ENCODE assay signal across 22 cellular contexts in the genomic region with DNA sequence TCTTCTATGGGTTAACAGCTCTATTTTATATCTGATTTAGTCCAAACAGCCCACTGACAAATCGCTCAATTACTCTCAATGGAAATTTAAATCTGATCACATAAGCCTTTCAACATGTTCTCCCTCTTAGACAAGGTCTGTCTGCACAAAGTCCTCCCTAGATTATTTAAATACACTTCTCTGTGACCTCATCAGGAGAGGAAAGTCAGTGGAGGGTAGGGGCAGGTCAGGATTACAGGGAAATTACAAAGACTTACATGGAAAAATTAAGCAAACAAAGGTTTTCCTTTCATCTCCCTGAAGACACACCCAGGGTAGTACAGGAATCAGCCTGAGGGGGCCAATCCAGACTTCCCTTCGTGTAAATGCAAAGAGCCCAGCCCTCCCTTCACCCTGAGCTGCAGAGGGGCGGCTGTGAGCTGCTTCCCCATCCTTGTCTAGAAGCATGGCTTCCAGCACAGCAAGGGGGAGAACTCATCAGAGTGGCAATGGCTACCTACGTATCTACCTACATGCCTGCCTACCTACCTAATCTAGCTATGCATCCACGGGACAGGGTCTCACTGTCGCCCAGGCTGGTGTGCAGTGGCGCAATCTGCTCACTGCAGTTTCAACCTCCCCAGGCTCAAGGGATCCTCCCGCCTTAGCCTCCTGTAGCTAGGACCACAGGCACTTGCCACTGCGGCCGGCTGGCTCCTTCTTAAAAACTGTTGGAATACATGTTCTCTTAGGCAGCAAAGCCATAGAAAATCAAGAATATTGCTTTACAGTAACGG. TPM values are rescaled to one million over a fixed set of nuclear protein-coding genes. Genes with fewer than 3 reads are reported as not detected.
DNase-seq lines count a peak whose midpoint lies in the region; ATAC-seq, FAIRE-seq and TF ChIP-seq lines count a peak whose summit lies in the region.
"Had no signal": no experiment of that assay in that cellular context is flagged by ENCODE, and none has a peak within 500 bp of the region (broad histone marks: within the 10 kb centered on the region; RNA-seq: fewer than 3 reads in every experiment).

No MANE protein-coding gene starts in this region.

- no peak for TF ChIP-seq RAD21 in HepG2 (CRISPR knock-in tag; IDR thresholded peaks at IDR 0.05)

- POLR2A ChIA-PET in HepG2 (lab: Yijun Ruan, JAX): no interaction called here

- no peak for TF ChIP-seq CTCF in HepG2 (CRISPR knock-in tag; IDR thresholded peaks at IDR 0.05)
- no peak for TF ChIP-seq CTCF in right lobe of liver (IDR thresholded peaks at IDR 0.05)
- no peak for TF ChIP-seq CTCF in gastroesophageal sphincter (IDR thresholded peaks at IDR 0.05)
- no peak for TF ChIP-seq CTCF in coronary artery (IDR thresholded peaks at IDR 0.05)

- DNase-seq in HepG2 (ENCODE audit: low spot score) (peak; percentile 6), right lobe of liver (no peak), GM19238 (ENCODE audit: insufficient read length, low spot score) (no peak), coronary artery (ENCODE audit: low spot score) (no peak), hepatic stellate cell (ENCODE audit: low spot score) (no peak)
- DNase-seq: activated CD4-positive, alpha-beta T cell treated with anti-CD3 and anti-CD28 coated beads, Interleukin-2, amount 50 U/mL, for 4 hours; activated T-cell treated with anti-CD3 and anti-CD28 coated beads, Interleukin-2, amount 50 U/mL, for 4 hours; CD4-positive, alpha-beta T cell; H7; heart right ventricle; islet precursor cell; NCI-H1694 treated with DMSO at 0.1 percent for 48 hours; Right ventricle myocardium superior; T-cell had no signal

- H3K27ac ChIP-seq in HepG2 (ENCODE audit: extremely low read length, insufficient read depth, low read length) (no peak overlapping the region), right lobe of liver (no peak overlapping the region), gastroesophageal sphincter (peak overlapping the region in 3 of 4 donors; percentile 71 to 80 (median 74)), coronary artery (no peak overlapping the region)
- H3K27ac ChIP-seq: tibial nerve had no signal

- intact Hi-C loops in HepG2 (cut with micrococcal nuclease; ENCODE audit: unreplicated experiment): no loop called here
- intact Hi-C loops in right lobe of liver (cut with DNase I): no loop called here

- H3K4me1 ChIP-seq in HepG2 (ENCODE audit: insufficient read depth, low read length) (no peaks in the 10 kb centered on the region), right lobe of liver (no peaks in the 10 kb centered on the region), gastroesophageal sphincter (peaks cover 0 to 58% (median 3%) of the 10 kb centered on the region in 3 donors)

- H3K27me3 ChIP-seq in HepG2 (ENCODE audit: control insufficient read depth in 1 of 2, insufficient read depth in 2 of 2, low read length in 2 of 2): no peaks in the 10 kb centered on the region
- no peaks in the 10 kb centered on the region for H3K27me3 ChIP-seq in right lobe of liver
- H3K27me3 ChIP-seq in gastroesophageal sphincter: no peaks in the 10 kb centered on the region
- H3K27me3 ChIP-seq: heart right ventricle, tibial nerve had no signal

- FAIRE-seq in HepG2 (lab: Jason Lieb, UNC): no peak
- FAIRE-seq: GM19239 had no signal

- in situ Hi-C loops in HepG2 (cut with HindIII; ENCODE audit: extremely low pct_ligation_motif_present, low pct_unique_long_range_greater_than_20kb): no loop called here

- CTCF ChIA-PET in HepG2 (lab: Yijun Ruan, JAX; ENCODE audit: low intra/inter-chr PET ratio, low total read pairs): no interaction called here

- no peaks in the 10 kb centered on the region for H3K4me1 Mint-ChIP-seq in activated T-helper 17 cell treated with anti-CD3 and anti-CD28 coated beads, Interleukin-2, amount 50 U/mL, for 72 hours
- H3K4me1 Mint-ChIP-seq: memory B cell, T-cell had no signal

- H3K79me2 ChIP-seq in HepG2 (ENCODE audit: insufficient read depth, low read length): no peaks in the 10 kb centered on the region

- peaks cover 100% of the 10 kb centered on the region for H3K36me3 Mint-ChIP-seq in activated T-helper 17 cell treated with anti-CD3 and anti-CD28 coated beads, Interleukin-2, amount 50 U/mL, for 72 hours (ENCODE audit: low read depth)

- no peak overlapping the region for H2AFZ ChIP-seq in HepG2 (ENCODE audit: low read length)

- H3K9me3 ChIP-seq in HepG2 (ENCODE audit: low read length): no peaks in the 10 kb centered on the region
- no peaks in the 10 kb centered on the region for H3K9me3 ChIP-seq in right lobe of liver
- no peaks in the 10 kb centered on the region for H3K9me3 ChIP-seq in gastroesophageal sphincter
- H3K9me3 ChIP-seq: heart right ventricle, tibial nerve had no signal

- 84% methylated on average over 11 of the region's 11 CpGs for WGBS in HepG2 (ENCODE audit: low lambda C conversion rate)
- WGBS in right lobe of liver (ENCODE audit: insufficient coverage, low coverage, low lambda C conversion rate, missing lambda C conversion rate): 100% methylated on average over 4 of the region's 11 CpGs
- 80 to 84% methylated on average over 3 to 9 of the region's 11 CpGs for WGBS in gastroesophageal sphincter (ENCODE audit: low coverage in 1 of 2), 2 donors

- no peaks in the 10 kb centered on the region for H3K9me3 Mint-ChIP-seq in activated T-helper 17 cell treated with anti-CD3 and anti-CD28 coated beads, Interleukin-2, amount 50 U/mL, for 72 hours
- H3K9me3 Mint-ChIP-seq: activated T-cell treated with anti-CD3 and anti-CD28 coated beads, Interleukin-2, amount 50 U/mL, for 4 hours; CD4-positive, alpha-beta T cell; memory B cell; nephron; T-cell had no signal

- ATAC-seq in HepG2 (peak; percentile 32; the same call in 1 of the 3 replicates), right lobe of liver (no peak), gastroesophageal sphincter (no peak), GM21360 (IDR thresholded peaks at IDR 0.05; ENCODE audit: unreplicated experiment) (no peak)
- peak; percentile 6 for ATAC-seq in activated T-helper 17 cell treated with anti-CD3 and anti-CD28 coated beads, Interleukin-2, amount 50 U/mL, for 72 hours (replicated peaks)
- ATAC-seq: activated T-cell treated with anti-CD3 and anti-CD28 coated beads, Interleukin-2, amount 50 U/mL, for 4 hours had no signal

- TF ChIP-seq EP300 in HepG2 (IDR thresholded peaks at IDR 0.05; ENCODE audit: low read depth in 2 of 2, low read length in 2 of 2) (no peak), HepG2 (CRISPR knock-in tag; IDR thresholded peaks at IDR 0.05; ENCODE audit: borderline replicate concordance) (no peak), gastroesophageal sphincter (IDR thresholded peaks at IDR 0.05) (no peak)

- BruUV-seq in HepG2 (replicated peaks; lab: Mats Ljungman, UMichigan): no TSS peak

- TF ChIP-seq POLR2A in HepG2 (IDR thresholded peaks at IDR 0.05; ENCODE audit: insufficient read depth in 1 of 2, low read depth in 2 of 2, low read length in 2 of 2) (no peak), right lobe of liver (IDR thresholded peaks at IDR 0.05) (no peak), gastroesophageal sphincter (IDR thresholded peaks at IDR 0.05) (no peak)

- H3K4me2 ChIP-seq in HepG2 (ENCODE audit: low read depth, low read length): no peak overlapping the region
- H3K4me2 ChIP-seq: smooth muscle cell had no signal

- peak overlapping the region; percentile 39 for H3K27ac Mint-ChIP-seq in activated T-helper 17 cell treated with anti-CD3 and anti-CD28 coated beads, Interleukin-2, amount 50 U/mL, for 72 hours
- H3K27ac Mint-ChIP-seq: CD4-positive, alpha-beta T cell; memory B cell had no signal

- no peaks in the 10 kb centered on the region for H4K20me1 ChIP-seq in HepG2 (ENCODE audit: insufficient read depth, low read length)

- no peak overlapping the region for H3K9ac ChIP-seq in HepG2 (ENCODE audit: insufficient read depth, low read depth, low read length)

- no peaks in the 10 kb centered on the region for H3K27me3 Mint-ChIP-seq in activated T-helper 17 cell treated with anti-CD3 and anti-CD28 coated beads, Interleukin-2, amount 50 U/mL, for 72 hours
- H3K27me3 Mint-ChIP-seq: CD4-positive, alpha-beta T cell; memory B cell; T-cell had no signal

- no peak overlapping the region for H3K4me3 ChIP-seq in HepG2 (replicated peaks in 1 of 3; ENCODE audit: insufficient read depth in 1 of 3, low read depth in 2 of 3, low read length in 3 of 3)
- H3K4me3 ChIP-seq in right lobe of liver: no peak overlapping the region
- H3K4me3 ChIP-seq in gastroesophageal sphincter: no peak overlapping the region
- H3K4me3 ChIP-seq in coronary artery: no peak overlapping the region
- H3K4me3 ChIP-seq: heart right ventricle, smooth muscle cell, tibial nerve had no signal

- H3K36me3 ChIP-seq in HepG2 (replicated peaks in 1 of 2; ENCODE audit: control insufficient read depth in 1 of 2, insufficient read depth in 2 of 2, low read length in 2 of 2) (peaks cover 14 to 55% of the 10 kb centered on the region in 2 experiments; a peak in 4 of 5 replicates), right lobe of liver (peaks cover 3 to 91% (median 32%) of the 10 kb centered on the region in 4 donors), gastroesophageal sphincter (peaks cover 0 to 98% of the 10 kb centered on the region in 2 donors)

- H3K4me3 Mint-ChIP-seq in activated T-helper 17 cell treated with anti-CD3 and anti-CD28 coated beads, Interleukin-2, amount 50 U/mL, for 72 hours: no peak overlapping the region
- H3K4me3 Mint-ChIP-seq: activated T-cell treated with anti-CD3 and anti-CD28 coated beads, Interleukin-2, amount 50 U/mL, for 4 hours; CD4-positive, alpha-beta T cell; memory B cell; nephron; T-cell had no signal

RNA-seq across cellular contexts. Expression of gene PITRM1, which starts 33.3 kb away (rescaled TPM):
- total RNA-seq in HepG2 (2016; rRNA removed; fragmentation: Illumina TruSeq; extraction: Trizol) (29.0 and 32.7 TPM in 2 replicates), right lobe of liver (10 to 100 TPM; 40.7 to 59.5 (median 49.7) TPM), gastroesophageal sphincter (100 to 1,000 TPM in 1 of 4 donors, 10 to 100 TPM in 3; 78.6 to 102 (median 87.0) TPM)
- total RNA-seq in HepG2 (2016; cell fraction: cytosol; rRNA removed; fragmentation: Illumina TruSeq; extraction: Trizol; ENCODE audit: low read depth): 8.3 and 8.8 TPM in 2 replicates
- 29.0 and 33.1 TPM in 2 replicates for total RNA-seq in HepG2 (2016; cell fraction: insoluble cytoplasmic fraction; rRNA removed; fragmentation: Illumina TruSeq; extraction: Trizol)
- 11.5 and 11.9 TPM in 2 replicates for total RNA-seq in HepG2 (2016; cell fraction: membrane; rRNA removed; fragmentation: Illumina TruSeq; extraction: Trizol)
- 28.7 and 29.3 TPM in 2 replicates for total RNA-seq in HepG2 (2016; cell fraction: nucleus; rRNA removed; fragmentation: Illumina TruSeq; extraction: Trizol)
- 16.4 and 19.1 TPM in 2 replicates for polyA plus RNA-seq in HepG2 (2011; rRNA removed)
- polyA plus RNA-seq in HepG2 (2011; cell fraction: cytosol; rRNA removed): 12.9 and 13.0 TPM in 2 replicates
- polyA plus RNA-seq in HepG2 (2011; cell fraction: nucleus; rRNA removed): 84.4 and 95.5 TPM in 2 replicates
- polyA plus RNA-seq in HepG2 (2012): 19.8 and 21.0 TPM in 2 replicates
- 2.3 and 3.0 TPM in 2 replicates for polyA plus RNA-seq in HepG2 (2016; cell fraction: cytosol; fragmentation: Illumina TruSeq; extraction: Trizol; ENCODE audit: low read depth)
- 31.6 and 32.4 TPM in 2 replicates for polyA plus RNA-seq in HepG2 (2016; cell fraction: insoluble cytoplasmic fraction; fragmentation: Illumina TruSeq; extraction: Trizol; ENCODE audit: low read depth)
- 8.1 and 8.6 TPM in 2 replicates for polyA plus RNA-seq in HepG2 (2016; cell fraction: membrane; fragmentation: Illumina TruSeq; extraction: Trizol; ENCODE audit: low read depth)
- 39.5 and 48.0 TPM in 2 replicates for polyA plus RNA-seq in HepG2 (2016; cell fraction: nucleus; fragmentation: Illumina TruSeq; extraction: Trizol; ENCODE audit: insufficient read depth, low read depth)
- 24.6 and 24.7 TPM in 2 replicates for polyA minus RNA-seq in HepG2 (2011; rRNA and poly(A)+ RNA removed; ENCODE audit: low replicate concordance)
- 12.9 and 13.6 TPM in 2 replicates for polyA minus RNA-seq in HepG2 (2011; cell fraction: cytosol; rRNA and poly(A)+ RNA removed)
- polyA minus RNA-seq in HepG2 (2011; cell fraction: nucleus; rRNA and poly(A)+ RNA removed): 40.6 and 44.6 TPM in 2 replicates
- total RNA-seq in activated T-helper 17 cell treated with anti-CD3 and anti-CD28 coated beads, Interleukin-2, amount 50 U/mL, for 72 hours: 100 to 1,000 TPM; 160 to 169 TPM

Comparison
In these comparisons a context has a peak if more than half of its experiments do, and no peak if none do; other contexts are left out.
1. ATAC-seq: peak in HepG2 (single experiment) and activated T-helper 17 cell treated with anti-CD3 and anti-CD28 coated beads, Interleukin-2, amount 50 U/mL, for 72 hours (single experiment); none in right lobe of liver (0 of 4), gastroesophageal sphincter (single experiment) and GM21360 (single experiment).
2. H3K27ac ChIP-seq: peak in gastroesophageal sphincter (3 of 4); none in HepG2 (single experiment), right lobe of liver (0 of 3) and coronary artery (0 of 2).